Comparison of ENCODE assay signal across 1 cellular context in the genomic region with DNA sequence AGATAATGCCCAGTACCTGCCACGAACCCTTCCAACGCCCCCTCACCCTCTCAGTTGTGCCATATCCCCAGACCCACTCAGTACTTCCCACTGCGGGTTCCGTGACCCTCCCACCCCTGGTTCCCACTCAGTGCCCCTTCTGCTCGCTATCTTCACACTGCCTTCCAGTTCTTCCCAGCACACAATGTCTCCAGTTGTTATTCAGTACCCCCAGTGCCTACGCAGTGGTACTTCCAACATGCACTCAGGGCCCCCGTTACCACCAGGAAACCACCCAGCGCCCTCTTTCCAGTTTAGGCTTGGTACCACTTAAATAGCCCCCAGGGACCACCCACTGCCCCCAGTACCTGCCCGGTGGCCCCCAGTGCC.
TF ChIP-seq lines count a peak whose summit lies in the region.

No MANE protein-coding gene starts in this region.

TF ChIP-seq in SK-N-SH, 30 proteins besides CTCF, POLR2A, EP300 and RAD21 (continued from another document):
- TF ChIP-seq, protein P1, sequence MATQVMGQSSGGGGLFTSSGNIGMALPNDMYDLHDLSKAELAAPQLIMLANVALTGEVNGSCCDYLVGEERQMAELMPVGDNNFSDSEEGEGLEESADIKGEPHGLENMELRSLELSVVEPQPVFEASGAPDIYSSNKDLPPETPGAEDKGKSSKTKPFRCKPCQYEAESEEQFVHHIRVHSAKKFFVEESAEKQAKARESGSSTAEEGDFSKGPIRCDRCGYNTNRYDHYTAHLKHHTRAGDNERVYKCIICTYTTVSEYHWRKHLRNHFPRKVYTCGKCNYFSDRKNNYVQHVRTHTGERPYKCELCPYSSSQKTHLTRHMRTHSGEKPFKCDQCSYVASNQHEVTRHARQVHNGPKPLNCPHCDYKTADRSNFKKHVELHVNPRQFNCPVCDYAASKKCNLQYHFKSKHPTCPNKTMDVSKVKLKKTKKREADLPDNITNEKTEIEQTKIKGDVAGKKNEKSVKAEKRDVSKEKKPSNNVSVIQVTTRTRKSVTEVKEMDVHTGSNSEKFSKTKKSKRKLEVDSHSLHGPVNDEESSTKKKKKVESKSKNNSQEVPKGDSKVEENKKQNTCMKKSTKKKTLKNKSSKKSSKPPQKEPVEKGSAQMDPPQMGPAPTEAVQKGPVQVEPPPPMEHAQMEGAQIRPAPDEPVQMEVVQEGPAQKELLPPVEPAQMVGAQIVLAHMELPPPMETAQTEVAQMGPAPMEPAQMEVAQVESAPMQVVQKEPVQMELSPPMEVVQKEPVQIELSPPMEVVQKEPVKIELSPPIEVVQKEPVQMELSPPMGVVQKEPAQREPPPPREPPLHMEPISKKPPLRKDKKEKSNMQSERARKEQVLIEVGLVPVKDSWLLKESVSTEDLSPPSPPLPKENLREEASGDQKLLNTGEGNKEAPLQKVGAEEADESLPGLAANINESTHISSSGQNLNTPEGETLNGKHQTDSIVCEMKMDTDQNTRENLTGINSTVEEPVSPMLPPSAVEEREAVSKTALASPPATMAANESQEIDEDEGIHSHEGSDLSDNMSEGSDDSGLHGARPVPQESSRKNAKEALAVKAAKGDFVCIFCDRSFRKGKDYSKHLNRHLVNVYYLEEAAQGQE (IDR thresholded peaks at IDR 0.05; ENCODE audit: low read depth, low read length) = no peak
- no peak for TF ChIP-seq RXRA (IDR thresholded peaks at IDR 0.05; ENCODE audit: borderline replicate concordance, low read depth)
- no peak for TF ChIP-seq TEAD4 (IDR thresholded peaks at IDR 0.05; ENCODE audit: borderline replicate concordance, insufficient read depth)
- TF ChIP-seq IRF3 (IDR thresholded peaks at IDR 0.05; ENCODE audit: low read depth, low read length) = no peak
- no peak for TF ChIP-seq MEF2A (IDR thresholded peaks at IDR 0.05; ENCODE audit: borderline replicate concordance, low read depth)
- no peak for TF ChIP-seq ZBTB33 (IDR thresholded peaks at IDR 0.05; ENCODE audit: borderline replicate concordance, low read depth)
- no peak for TF ChIP-seq FOSL2 (IDR thresholded peaks at IDR 0.05; ENCODE audit: borderline replicate concordance, low read depth)
- TF ChIP-seq EZH2phosphoT487 (IDR thresholded peaks at IDR 0.05; ENCODE audit: borderline replicate concordance, low read depth) = no peak
- no peak for TF ChIP-seq USF2 (IDR thresholded peaks at IDR 0.05; ENCODE audit: borderline replicate concordance, low read depth, low read length)
- TF ChIP-seq TCF12 (IDR thresholded peaks at IDR 0.05) = no peak
- no peak for TF ChIP-seq FOXM1 (IDR thresholded peaks at IDR 0.05; ENCODE audit: low read depth)
- TF ChIP-seq PBX3 (IDR thresholded peaks at IDR 0.05) = no peak
